In genomic region chr7:129610709-129611245, GRCh38 we compare ENCODE assay signal across 8 cellular contexts. TPM values are rescaled to one million over a fixed set of nuclear protein-coding genes. Genes with fewer than 3 reads are reported as not detected.
DNase-seq lines count a peak whose midpoint lies in the region; ATAC-seq, FAIRE-seq and TF ChIP-seq lines count a peak whose summit lies in the region.

No MANE protein-coding gene starts in this region.

- TF ChIP-seq RAD21 in H1 (IDR thresholded peaks at IDR 0.05 in 1 of 2, conservative IDR thresholded peaks at IDR 0.05 in 1 of 2; ENCODE audit: low read depth in 2 of 2, low read length in 2 of 2), result no peak

- peak overlapping the region; percentile 15 for H4K91ac ChIP-seq in H1 (replicated peaks; ENCODE audit: insufficient read length, low read length)

- H2BK15ac ChIP-seq in H1 (ENCODE audit: low read length), result no peak overlapping the region

- H3K18ac ChIP-seq in H1 (ENCODE audit: extremely low read depth, low read length), result peak overlapping the region; percentile 68; the same call in 1 of the 2 replicates

- H3K9me3 Mint-ChIP-seq in Caco-2 (ENCODE audit: unreplicated experiment), result no peaks in the 10 kb centered on the region

- H3K27me3 ChIP-seq in Caco-2 (replicated peaks; ENCODE audit: control insufficient read depth, insufficient read depth, low read length), result no peaks in the 10 kb centered on the region
- no peaks in the 10 kb centered on the region for H3K27me3 ChIP-seq in Panc1 (ENCODE audit: control insufficient read depth, insufficient read depth, low read length)
- no peaks in the 10 kb centered on the region for H3K27me3 ChIP-seq in H1 (replicated peaks in 1 of 4; ENCODE audit: control insufficient read depth in 3 of 4, extremely low read depth in 1 of 4, insufficient read depth in 3 of 4, low read length in 3 of 4)
- H3K27me3 ChIP-seq in neutrophil, result no peaks in the 10 kb centered on the region

- H2BK20ac ChIP-seq in H1 (ENCODE audit: low read length), result no peak overlapping the region

- no peak overlapping the region for H3K56ac ChIP-seq in H1 (replicated peaks; ENCODE audit: insufficient read length, low read depth, low read length)

- H3K27ac ChIP-seq in Panc1 (ENCODE audit: low read length) (peak overlapping the region; percentile 94), H1 (ENCODE audit: low read depth, low read length) (peak overlapping the region; percentile 97), neutrophil (peak overlapping the region; percentile 91)

- H3K14ac ChIP-seq in H1 (ENCODE audit: insufficient read length), result no peak overlapping the region

- POLR2A ChIA-PET in Caco-2 (lab: Charles Lee) (no interaction called here), Panc1 (lab: Charles Lee) (interaction anchor here (0.7 kb wide), 1 partner anchor 16 kb away, joined by 3 read pairs; no protein-coding TSS in a partner anchor), H1 (lab: Charles Lee; ENCODE audit: partially characterized antibody) (interaction anchor here (0.8 to 1.6 kb wide), 8 partner anchors 8 to 177 kb away, joined by 3 to 5 read pairs (median 3); partner anchors contain the start of gene STRIP2)

- no peak for TF ChIP-seq EP300 in H1 (IDR thresholded peaks at IDR 0.05; ENCODE audit: borderline replicate concordance in 1 of 2, low read depth in 2 of 2, low read length in 2 of 2)

- TF ChIP-seq POLR2A in H1 (IDR thresholded peaks at IDR 0.05; ENCODE audit: control extremely low read depth in 1 of 2, low read depth in 2 of 2, low read length in 2 of 2), result no peak

- FAIRE-seq in H1 (lab: Jason Lieb, UNC), result no peak

- in situ Hi-C loops in Panc1 (cut with HindIII; ENCODE audit: low pct_unique_long_range_greater_than_20kb, low sequenced_read_pairs), result no loop called here

- H3K36me3 Mint-ChIP-seq in Caco-2 (ENCODE audit: insufficient read depth, unreplicated experiment), result peaks cover 38% of the 10 kb centered on the region

- no peak for ATAC-seq in Panc1
- no peak for ATAC-seq in GM21786 (IDR thresholded peaks at IDR 0.05; ENCODE audit: unreplicated experiment)

- H3K9ac ChIP-seq in H1 (replicated peaks in 1 of 4; ENCODE audit: extremely low read depth in 1 of 4, low read depth in 3 of 4, low read length in 3 of 4), result peak overlapping the region in 3 of 4 experiments; percentile 94 to 97 (median 97); a peak in 6 of 7 replicates

- H3K4me1 ChIP-seq in Caco-2, result peaks cover 10% of the 10 kb centered on the region; the same call in 1 of the 2 replicates
- H3K4me1 ChIP-seq in Panc1 (ENCODE audit: control insufficient read depth, insufficient read depth, low read length), result peaks cover 17% of the 10 kb centered on the region
- peaks cover 0 to 5% (median 0%) of the 10 kb centered on the region in 4 experiments; a peak in 3 of 7 replicates for H3K4me1 ChIP-seq in H1 (replicated peaks in 1 of 4; ENCODE audit: control insufficient read depth in 3 of 4, insufficient read depth in 4 of 4, low read length in 3 of 4)
- peaks cover 82 to 87% of the 10 kb centered on the region in 2 experiments for H3K4me1 ChIP-seq in neutrophil (ENCODE audit: control insufficient read depth in 1 of 2, insufficient read depth in 1 of 2, low read depth in 1 of 2, low read length in 1 of 2)

- H3K4me1 Mint-ChIP-seq in Caco-2 (ENCODE audit: low read depth, unreplicated experiment), result peaks cover 6% of the 10 kb centered on the region

- no peak overlapping the region for H2AK5ac ChIP-seq in H1 (ENCODE audit: low read depth, low read length)

- H3K27ac Mint-ChIP-seq in Caco-2 (ENCODE audit: unreplicated experiment), result peak overlapping the region; percentile 97

- no peak for DNase-seq in Caco-2
- DNase-seq in Panc1 (ENCODE audit: low read depth, low spot score), result no peak
- DNase-seq in H1 (ENCODE audit: low read depth in 1 of 2, low spot score in 2 of 2), result no peak
- DNase-seq in superior temporal gyrus (ENCODE audit: extremely low spot score), result no peak
- DNase-seq in SK-N-DZ (ENCODE audit: low spot score), result no peak
- no peak for DNase-seq in UCSD-AML1 (lab: John Stamatoyannopoulos, UW; ENCODE audit: unreplicated experiment)

- TSS peak; percentile 63 for BruUV-seq in Caco-2 (replicated peaks; lab: Mats Ljungman, UMichigan)
- BruUV-seq in Panc1 (replicated peaks; lab: Mats Ljungman, UMichigan), result no TSS peak

- H3K4me3 Mint-ChIP-seq in Caco-2 (ENCODE audit: unreplicated experiment), result peak overlapping the region; percentile 98

- H3K4ac ChIP-seq in H1 (replicated peaks; ENCODE audit: insufficient read length, low read depth, low read length), result no peak overlapping the region

- H4K20me1 ChIP-seq in H1 (replicated peaks in 1 of 2; ENCODE audit: control insufficient read depth in 1 of 2, insufficient read depth in 2 of 2, low read length in 2 of 2), result peaks cover 7 to 16% of the 10 kb centered on the region in 2 experiments

- intact Hi-C loops in Caco-2 (cut with micrococcal nuclease; ENCODE audit: unreplicated experiment), result no loop called here
- intact Hi-C loops in Panc1 (cut with micrococcal nuclease; ENCODE audit: unreplicated experiment), result loop anchor here (10.0 kb wide), 1 partner anchor 386 kb away; the partner anchor contains the start of gene AHCYL2

- CTCF ChIA-PET in Caco-2 (lab: Charles Lee), result no interaction called here
- CTCF ChIA-PET in Panc1 (lab: Charles Lee), result no interaction called here
- CTCF ChIA-PET in H1 (lab: Charles Lee; ENCODE audit: partially characterized antibody), result interaction anchor here (1.0 to 1.6 kb wide), 5 partner anchors 12 to 137 kb away, joined by 3 to 5 read pairs (median 4); no protein-coding TSS in a partner anchor

- H2BK120ac ChIP-seq in H1 (replicated peaks; ENCODE audit: low read depth, low read length), result peak overlapping the region; percentile 38

- no peak overlapping the region; the same call in 1 of the 2 replicates for H2BK12ac ChIP-seq in H1 (ENCODE audit: low read depth, low read length)

- peaks cover 4% of the 10 kb centered on the region; the same call in 1 of the 2 replicates for H3K79me1 ChIP-seq in H1 (ENCODE audit: low read depth, low read length)

- no peak overlapping the region for H3K23ac ChIP-seq in H1 (ENCODE audit: insufficient read length)

- H2BK5ac ChIP-seq in H1 (ENCODE audit: low read depth, low read length), result peak overlapping the region; percentile 71

- H3K36me3 ChIP-seq in Caco-2 (ENCODE audit: control insufficient read depth, insufficient read depth, low read length), result no peaks in the 10 kb centered on the region
- no peaks in the 10 kb centered on the region; the same call in 1 of the 2 replicates for H3K36me3 ChIP-seq in Panc1 (ENCODE audit: control insufficient read depth, insufficient read depth, low read length)
- H3K36me3 ChIP-seq in H1 (ENCODE audit: control insufficient read depth in 2 of 4, insufficient read depth in 4 of 4, low read length in 3 of 4), result peaks cover 0 to 6% (median 0%) of the 10 kb centered on the region in 4 experiments; a peak in 1 of 8 replicates
- no peaks in the 10 kb centered on the region for H3K36me3 ChIP-seq in neutrophil

- peak overlapping the region; percentile 87 for H3K4me3 ChIP-seq in Caco-2 (ENCODE audit: low read depth, low read length)
- H3K4me3 ChIP-seq in Panc1 (ENCODE audit: low read depth in 2 of 2, low read length in 2 of 2), result peak overlapping the region; percentile 90 to 98
- peak overlapping the region; percentile 76 to 93 (median 90) for H3K4me3 ChIP-seq in H1 (ENCODE audit: extremely low read depth in 1 of 4, insufficient read depth in 2 of 4, low read depth in 3 of 4, low read length in 4 of 4)
- peak overlapping the region; percentile 80 to 94 for H3K4me3 ChIP-seq in neutrophil (ENCODE audit: low read depth in 1 of 2, low read length in 1 of 2)

- H3K23me2 ChIP-seq in H1 (ENCODE audit: low read depth, low read length), result peaks cover 9% of the 10 kb centered on the region; the same call in 1 of the 2 replicates

- H3K9me3 ChIP-seq in Caco-2 (no peaks in the 10 kb centered on the region), Panc1 (ENCODE audit: control insufficient read depth, insufficient read depth, low read depth, low read length) (no peaks in the 10 kb centered on the region), H1 (ENCODE audit: insufficient read depth in 2 of 2, low read depth in 1 of 2, low read length in 1 of 2) (no peaks in the 10 kb centered on the region), neutrophil (no peaks in the 10 kb centered on the region)

- H3K79me2 ChIP-seq in H1 (ENCODE audit: control insufficient read depth in 1 of 2, insufficient read depth in 2 of 2, low read length in 2 of 2), result peaks cover 12 to 44% of the 10 kb centered on the region in 2 experiments

- H3K4me2 ChIP-seq in H1 (ENCODE audit: insufficient read depth in 1 of 2, low read depth in 2 of 2, low read length in 2 of 2), result peak overlapping the region; percentile 99 to 100

- no peaks in the 10 kb centered on the region for H3K27me3 Mint-ChIP-seq in Caco-2 (ENCODE audit: insufficient read depth, unreplicated experiment)

- TF ChIP-seq CTCF in Caco-2 (IDR thresholded peaks at IDR 0.05; ENCODE audit: insufficient read depth in 1 of 2, low read depth in 1 of 2, low read length in 1 of 2, severe bottlenecking in 1 of 2, unreplicated experiment in 1 of 2), result no peak
- no peak for TF ChIP-seq CTCF in Panc1 (IDR thresholded peaks at IDR 0.05)
- TF ChIP-seq CTCF in H1 (IDR thresholded peaks at IDR 0.05; ENCODE audit: control extremely low read depth in 1 of 3, insufficient read depth in 1 of 3, low read depth in 1 of 3, low read length in 3 of 3), result no peak
- TF ChIP-seq CTCF in neutrophil (IDR thresholded peaks at IDR 0.05), result no peak

- H4K5ac ChIP-seq in H1 (ENCODE audit: insufficient read length, low read depth, low read length), result peak overlapping the region; percentile 77

- peak overlapping the region; percentile 15; the same call in 1 of the 2 replicates for H2AFZ ChIP-seq in H1 (ENCODE audit: low read length)

- H4K8ac ChIP-seq in H1 (ENCODE audit: extremely low read depth, insufficient read depth, low read length), result no peak overlapping the region

- 25% methylated on average over 17 of the region's 17 CpGs; no CpG with 5 or more reads in 1 of the 2 experiments for WGBS in H1 (ENCODE audit: extremely low coverage in 1 of 2, insufficient coverage in 1 of 2, insufficient read length in 1 of 2, insufficient replicate concordance in 2 of 2, low coverage in 1 of 2, low lambda C conversion rate in 2 of 2, missing lambda C conversion rate in 1 of 2), 2 experiments

RNA-seq across cellular contexts. Expression of gene NRF1, which starts 0.7 kb away (rescaled TPM):
- 22.5 and 23.0 TPM in 2 replicates for total RNA-seq in Caco-2 (2022)
- 14.0 TPM for total RNA-seq in Panc1 (2021; ENCODE audit: unreplicated experiment)
- polyA plus RNA-seq in Panc1 (2012; ENCODE audit: insufficient read length), result 9.8 TPM
- 16.7 and 21.4 TPM in 2 replicates for total RNA-seq in H1 (2021; fragmentation: NEBNext Ultra II Directional; extraction: Animal tissue kit (Norgen Biotek cat#: 25700))
- 17.7 and 18.2 TPM in 2 replicates for polyA plus RNA-seq in H1 (2011; rRNA removed)
- 18.9 TPM for polyA plus RNA-seq in H1 (2011; cell fraction: cytosol; rRNA removed)
- 27.0 TPM for polyA plus RNA-seq in H1 (2011; cell fraction: nucleus; rRNA removed)
- 12.4 to 17.7 TPM (median 16.5 TPM) in 4 replicates for polyA plus RNA-seq in H1 (2012, experiment 1 of 2)
- polyA plus RNA-seq in H1 (2012, experiment 2 of 2), result 8.7 TPM
- 7.2 TPM for polyA plus RNA-seq in H1 (2013, experiment 1 of 2)
- polyA plus RNA-seq in H1 (2013, experiment 2 of 2), result 7.3 TPM
- polyA minus RNA-seq in H1 (2011; rRNA and poly(A)+ RNA removed), result 62.8 and 78.0 TPM in 2 replicates
- polyA minus RNA-seq in H1 (2011; cell fraction: cytosol; rRNA and poly(A)+ RNA removed), result 21.5 TPM
- polyA minus RNA-seq in H1 (2011; cell fraction: nucleus; rRNA and poly(A)+ RNA removed), result 55.4 TPM
- 8.8 and 15.2 TPM in 2 replicates for polyA plus RNA-seq in SK-N-DZ (2014; cell fraction: cytosol; rRNA removed)
- 11.9 and 14.8 TPM in 2 replicates for polyA plus RNA-seq in SK-N-DZ (2014; cell fraction: nucleus; rRNA removed)
